11 cellular contexts compared by ENCODE assay signal in genomic region chr1:233565313-233565712, GRCh38. TPM values are rescaled to one million over a fixed set of nuclear protein-coding genes. Genes with fewer than 3 reads are reported as not detected.
"Had no signal": no experiment of that assay in that cellular context is flagged by ENCODE, and none has a peak within 500 bp of the region (broad histone marks: within the 10 kb centered on the region; RNA-seq: fewer than 3 reads in every experiment).

No MANE protein-coding gene starts in this region.

- ATAC-seq: GM23338, HCT116 had no signal

- DNase-seq: GM23248, GOT3, H7, H9, HCEC 1CT, HFFc6 had no signal

- H2AFZ ChIP-seq: GM23248, GM23338 had no signal

- H3K4me3 ChIP-seq: GM23248, GM23338, HAP-1 had no signal

- FAIRE-seq: H1, H54 had no signal

- H3K4me1 ChIP-seq: HAP-1 had no signal

- H3K27ac ChIP-seq: GM23248 had no signal

- H3K4me2 ChIP-seq: GM23338 had no signal

- H3K9ac ChIP-seq: GM23248 had no signal

- H3K36me3 ChIP-seq: HAP-1 had no signal

RNA-seq across cellular contexts. Expression of gene KCNK1, which starts 48.6 kb away (rescaled TPM):
- total RNA-seq: HFFc6 had no signal
